Comparison of ENCODE assay signal across 27 cellular contexts in genomic region chr9:87585456-87585855, GRCh38.
"Had no signal": no experiment of that assay in that cellular context is flagged by ENCODE, and none has a peak within 500 bp of the region (broad histone marks: within the 10 kb centered on the region; RNA-seq: fewer than 3 reads in every experiment).

No MANE protein-coding gene starts in this region.

- H3K27ac ChIP-seq: ascending aorta, RWPE1 had no signal

- H3K36me3 Mint-ChIP-seq: activated CD8-positive, alpha-beta memory T cell treated with anti-CD3 and anti-CD28 coated beads, Interleukin-2, amount 10 ng/mL, durations not matched to agents 7 days and 5 days; activated naive CD4-positive, alpha-beta T cell treated with anti-CD3 and anti-CD28 coated beads, Interleukin-2, amount 50 U/mL, for 72 hours had no signal

- H3K4me3 ChIP-seq: ascending aorta, body of pancreas had no signal

- H3K27me3 ChIP-seq: ascending aorta, body of pancreas had no signal

- H3K4me3 Mint-ChIP-seq: activated B cell treated with CpG ODN at 0.5 μM for 24 hours; activated CD4-positive, alpha-beta T cell treated with anti-CD3 and anti-CD28 coated beads, Interleukin-2, amount 10 ng/mL, durations not matched to agents 24 days and 14 days; activated CD8-positive, alpha-beta memory T cell treated with anti-CD3 and anti-CD28 coated beads, Interleukin-2, amount 10 ng/mL, durations not matched to agents 7 days and 5 days; activated naive CD8-positive, alpha-beta T cell treated with anti-CD3 and anti-CD28 coated beads, Interleukin-2, amount 50 U/mL, for 24 hours; activated T-cell treated with anti-CD3 and anti-CD28 coated beads, Interleukin-2, amount 50 U/mL, for 4 hours; T-helper 1 cell treated with Interleukin-12 subunit alpha and Interleukin-12 subunit beta and Interleukin-4 antibody, amounts not matched to agents 30 μg/mL and 1 μg/mL, for 36 hours had no signal

- H3K36me3 ChIP-seq: ascending aorta had no signal

- H3K9me3 Mint-ChIP-seq: activated B cell treated with CpG ODN at 0.5 μM for 24 hours; activated CD4-positive, alpha-beta T cell treated with anti-CD3 and anti-CD28 coated beads, Interleukin-2, amount 10 ng/mL, durations not matched to agents 24 days and 14 days; activated naive CD4-positive, alpha-beta T cell treated with anti-CD3 and anti-CD28 coated beads, Interleukin-2, amount 50 U/mL, for 72 hours; activated naive CD8-positive, alpha-beta T cell treated with anti-CD3 and anti-CD28 coated beads, Interleukin-2, amount 50 U/mL, for 24 hours; activated T-cell treated with anti-CD3 and anti-CD28 coated beads, Interleukin-2, amount 50 U/mL, for 4 hours; T-helper 1 cell treated with Interleukin-12 subunit alpha and Interleukin-12 subunit beta and Interleukin-4 antibody, amounts not matched to agents 30 μg/mL and 1 μg/mL, for 36 hours had no signal

- H3K4me1 ChIP-seq: ascending aorta had no signal

- ATAC-seq: activated CD8-positive, alpha-beta memory T cell treated with anti-CD3 and anti-CD28 coated beads, Interleukin-2, amount 10 ng/mL, durations not matched to agents 7 days and 5 days; activated naive CD4-positive, alpha-beta T cell treated with anti-CD3 and anti-CD28 coated beads, Interleukin-2, amount 50 U/mL, for 72 hours; activated naive CD8-positive, alpha-beta T cell treated with anti-CD3 and anti-CD28 coated beads, Interleukin-2, amount 50 U/mL, for 24 hours; activated T-cell treated with anti-CD3 and anti-CD28 coated beads, Interleukin-2, amount 50 U/mL, for 4 hours; body of pancreas; Panc1 had no signal

- DNase-seq: activated B cell treated with CpG ODN at 0.5 μM for 24 hours; activated CD4-positive, alpha-beta T cell treated with anti-CD3 and anti-CD28 coated beads for 1 hour; activated CD4-positive, alpha-beta T cell treated with anti-CD3 and anti-CD28 coated beads, Interleukin-2, amount 10 ng/mL, durations not matched to agents 24 days and 14 days; activated CD4-positive, alpha-beta T cell treated with anti-CD3 and anti-CD28 coated beads, Interleukin-2, amount 50 U/mL, for 48 hours; activated CD8-positive, alpha-beta memory T cell treated with anti-CD3 and anti-CD28 coated beads, Interleukin-2, amount 10 ng/mL, durations not matched to agents 7 days and 5 days; activated effector memory CD4-positive, alpha-beta T cell treated with anti-CD3 and anti-CD28 coated beads, Interleukin-2, amount 50 U/mL, for 16 hours; activated naive CD4-positive, alpha-beta T cell treated with Interleukin-2 at 50 U/mL for 16 hours; activated naive CD8-positive, alpha-beta T cell treated with anti-CD3 and anti-CD28 coated beads, Interleukin-2, amount 50 U/mL, for 24 hours; activated T-cell treated with anti-CD3 and anti-CD28 coated beads, Interleukin-2, amount 50 U/mL, for 4 hours; amniotic stem cell; body of pancreas; central memory CD4-positive, alpha-beta T cell; MM.1S; NCI-H1105 treated with DMSO at 0.1 percent for 48 hours; NCI-H1436 treated with DMSO at 0.1 percent for 48 hours; NCI-H187; NCI-H2081; NCI-H510A treated with DMSO at 0.1 percent for 48 hours; NCI-H69; NK-92 treated with Interleukin-12 subunit alpha and Interleukin-12 subunit beta, amount 100 ng/mL, for 24 hours; OCI-M1; Right ventricle myocardium superior had no signal

- H3K27ac Mint-ChIP-seq: activated B cell treated with CpG ODN at 0.5 μM for 24 hours; activated CD4-positive, alpha-beta T cell treated with anti-CD3 and anti-CD28 coated beads, Interleukin-2, amount 10 ng/mL, durations not matched to agents 24 days and 14 days; activated CD8-positive, alpha-beta memory T cell treated with anti-CD3 and anti-CD28 coated beads, Interleukin-2, amount 10 ng/mL, durations not matched to agents 7 days and 5 days; activated naive CD4-positive, alpha-beta T cell treated with anti-CD3 and anti-CD28 coated beads, Interleukin-2, amount 50 U/mL, for 72 hours; activated naive CD8-positive, alpha-beta T cell treated with anti-CD3 and anti-CD28 coated beads, Interleukin-2, amount 50 U/mL, for 24 hours; T-helper 1 cell treated with Interleukin-12 subunit alpha and Interleukin-12 subunit beta and Interleukin-4 antibody, amounts not matched to agents 30 μg/mL and 1 μg/mL, for 36 hours had no signal

- H3K9me3 ChIP-seq: ascending aorta, body of pancreas had no signal

- H3K4me1 Mint-ChIP-seq: activated B cell treated with CpG ODN at 0.5 μM for 24 hours; activated CD4-positive, alpha-beta T cell treated with anti-CD3 and anti-CD28 coated beads, Interleukin-2, amount 10 ng/mL, durations not matched to agents 24 days and 14 days; activated CD8-positive, alpha-beta memory T cell treated with anti-CD3 and anti-CD28 coated beads, Interleukin-2, amount 10 ng/mL, durations not matched to agents 7 days and 5 days; activated naive CD8-positive, alpha-beta T cell treated with anti-CD3 and anti-CD28 coated beads, Interleukin-2, amount 50 U/mL, for 24 hours had no signal

- H3K27me3 Mint-ChIP-seq: activated B cell treated with CpG ODN at 0.5 μM for 24 hours; activated naive CD8-positive, alpha-beta T cell treated with anti-CD3 and anti-CD28 coated beads, Interleukin-2, amount 50 U/mL, for 24 hours had no signal
